Comparison of ENCODE assay signal across 16 cellular contexts in the genomic region with DNA sequence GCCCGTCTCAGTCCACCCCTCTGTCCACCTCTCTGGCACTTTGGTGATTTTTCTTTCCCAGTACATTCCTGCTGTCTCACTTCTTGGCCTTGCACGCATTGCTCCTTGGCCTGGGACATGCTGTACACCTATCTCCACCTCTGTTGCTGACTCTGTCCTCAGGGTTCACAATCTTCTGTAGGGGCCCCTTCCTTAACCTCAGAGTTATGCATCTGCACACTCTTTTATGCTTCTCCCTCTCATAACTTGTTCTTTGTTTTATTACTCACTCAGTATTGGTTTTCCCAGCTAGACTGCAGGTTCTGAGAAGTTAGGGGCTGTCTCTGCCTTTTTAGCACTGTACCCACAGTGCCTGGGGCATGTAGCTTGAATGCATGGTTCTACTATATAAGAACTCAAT.
DNase-seq lines count a peak whose midpoint lies in the region; ATAC-seq and TF ChIP-seq lines count a peak whose summit lies in the region.
"Had no signal": no experiment of that assay in that cellular context is flagged by ENCODE, and none has a peak within 500 bp of the region (broad histone marks: within the 10 kb centered on the region; RNA-seq: fewer than 3 reads in every experiment).

No MANE protein-coding gene starts in this region.

- POLR2A ChIA-PET in activated CD8-positive, alpha-beta T cell treated with anti-CD3 and anti-CD28 coated beads, Interleukin-2, amount 10 ng/mL, durations not matched to agents 7 days and 5 days (lab: Charles Lee), result interaction anchor here (1.1 kb wide), 1 partner anchor 274 kb away, joined by 3 read pairs; a partner anchor contains a TSS

- H3K4me3 ChIP-seq in SJCRH30, result no peak overlapping the region
- H3K4me3 ChIP-seq: cardiac muscle cell, left lung, Peyer's patch had no signal

- H3K27me3 ChIP-seq in SJCRH30, result no peaks in the 10 kb centered on the region
- H3K27me3 ChIP-seq: cardiac muscle cell, left lung, Peyer's patch had no signal

- H3K27ac ChIP-seq in SJCRH30, result no peak overlapping the region
- H3K27ac ChIP-seq: left lung, parathyroid adenoma, Peyer's patch had no signal

- TF ChIP-seq CTCF in mesothelial cell of epicardium (IDR thresholded peaks at IDR 0.05; ENCODE audit: unreplicated experiment), result no peak

- H3K36me3 ChIP-seq in SJCRH30, result no peaks in the 10 kb centered on the region
- H3K36me3 ChIP-seq: cardiac muscle cell, left lung, Peyer's patch had no signal

- DNase-seq in stimulated activated CD4-positive, alpha-beta T cell treated with anti-CD3 and anti-CD28 coated beads, Interleukin-4, amount 100 ng/mL, for 24 hours, result peak; percentile 41
- no peak for DNase-seq in stimulated activated CD4-positive, alpha-beta T cell treated with anti-CD3 and anti-CD28 coated beads, Interleukin-2, amount 100 ng/mL, for 24 hours
- DNase-seq in activated CD8-positive, alpha-beta T cell treated with anti-CD3 and anti-CD28 coated beads, Interleukin-2, amount 10 ng/mL, durations not matched to agents 7 days and 5 days, result no peak
- DNase-seq in mesothelial cell of epicardium (ENCODE audit: low spot score in 2 of 2, unreplicated experiment in 2 of 2) (no peak), SJCRH30 (no peak), RKO (ENCODE audit: low spot score) (no peak)
- DNase-seq: H7; left lung; NCI-H187; NCI-H2227 treated with DMSO at 0.1 percent for 48 hours; Peyer's patch; stimulated activated CD4-positive, alpha-beta T cell treated with anti-CD3 and anti-CD28 coated beads, Interleukin-2, amount 100 ng/mL, for 48 hours had no signal

- H3K4me3 Mint-ChIP-seq in activated CD8-positive, alpha-beta T cell treated with anti-CD3 and anti-CD28 coated beads, Interleukin-2, amount 10 ng/mL, durations not matched to agents 7 days and 5 days, result no peak overlapping the region
- no peak overlapping the region for H3K4me3 Mint-ChIP-seq in mesothelial cell of epicardium

- no peaks in the 10 kb centered on the region for H3K9me3 ChIP-seq in SJCRH30 (replicated peaks)
- H3K9me3 ChIP-seq: left lung, Peyer's patch had no signal

- H3K4me1 ChIP-seq in SJCRH30, result 0 out of 2 replicates have a peak, but pooled peaks cover 3% of the 10 kb centered on the region
- H3K4me1 ChIP-seq: left lung had no signal

- H3K27me3 Mint-ChIP-seq in activated CD8-positive, alpha-beta T cell treated with anti-CD3 and anti-CD28 coated beads, Interleukin-2, amount 10 ng/mL, durations not matched to agents 7 days and 5 days (ENCODE audit: low read depth), result no peaks in the 10 kb centered on the region
- H3K27me3 Mint-ChIP-seq in mesothelial cell of epicardium (ENCODE audit: low read depth), result no peaks in the 10 kb centered on the region

- H3K4me1 Mint-ChIP-seq in activated CD8-positive, alpha-beta T cell treated with anti-CD3 and anti-CD28 coated beads, Interleukin-2, amount 10 ng/mL, durations not matched to agents 7 days and 5 days (ENCODE audit: low read depth), result peaks cover 30% of the 10 kb centered on the region
- H3K4me1 Mint-ChIP-seq in mesothelial cell of epicardium, result peaks cover 53% of the 10 kb centered on the region

- H3K27ac Mint-ChIP-seq in activated CD8-positive, alpha-beta T cell treated with anti-CD3 and anti-CD28 coated beads, Interleukin-2, amount 10 ng/mL, durations not matched to agents 7 days and 5 days, result peak overlapping the region; percentile 12
- peak overlapping the region; percentile 83 for H3K27ac Mint-ChIP-seq in mesothelial cell of epicardium

- peaks cover 23% of the 10 kb centered on the region for H3K36me3 Mint-ChIP-seq in activated CD8-positive, alpha-beta T cell treated with anti-CD3 and anti-CD28 coated beads, Interleukin-2, amount 10 ng/mL, durations not matched to agents 7 days and 5 days (ENCODE audit: low read depth)
- H3K36me3 Mint-ChIP-seq in mesothelial cell of epicardium, result peaks cover 3% of the 10 kb centered on the region

- ATAC-seq in activated CD8-positive, alpha-beta T cell treated with anti-CD3 and anti-CD28 coated beads, Interleukin-2, amount 10 ng/mL, durations not matched to agents 7 days and 5 days, result no peak
- no peak for ATAC-seq in GM21528 (IDR thresholded peaks at IDR 0.05; ENCODE audit: low FRiP score, unreplicated experiment)
- ATAC-seq: esophagus mucosa, left lung had no signal

- H3K9me3 Mint-ChIP-seq in activated CD8-positive, alpha-beta T cell treated with anti-CD3 and anti-CD28 coated beads, Interleukin-2, amount 10 ng/mL, durations not matched to agents 7 days and 5 days (ENCODE audit: insufficient read depth), result no peaks in the 10 kb centered on the region
- H3K9me3 Mint-ChIP-seq in mesothelial cell of epicardium, result no peaks in the 10 kb centered on the region

- CTCF ChIA-PET in activated CD8-positive, alpha-beta T cell treated with anti-CD3 and anti-CD28 coated beads, Interleukin-2, amount 10 ng/mL, durations not matched to agents 7 days and 5 days (lab: Charles Lee), result interaction anchor here (1.6 to 7.6 kb wide), 4 partner anchors 8 to 280 kb away, joined by 4 to 51 read pairs (median 8); a partner anchor contains a TSS
